1 cellular context compared by ENCODE assay signal in genomic region chr6:12484519-12484918, GRCh38.
TF ChIP-seq lines count a peak whose summit lies in the region.

No MANE protein-coding gene starts in this region.

TF ChIP-seq in GM23338, 12 proteins besides CTCF, POLR2A, EP300 and RAD21 (continued from another document):
- TF ChIP-seq, protein P1, sequence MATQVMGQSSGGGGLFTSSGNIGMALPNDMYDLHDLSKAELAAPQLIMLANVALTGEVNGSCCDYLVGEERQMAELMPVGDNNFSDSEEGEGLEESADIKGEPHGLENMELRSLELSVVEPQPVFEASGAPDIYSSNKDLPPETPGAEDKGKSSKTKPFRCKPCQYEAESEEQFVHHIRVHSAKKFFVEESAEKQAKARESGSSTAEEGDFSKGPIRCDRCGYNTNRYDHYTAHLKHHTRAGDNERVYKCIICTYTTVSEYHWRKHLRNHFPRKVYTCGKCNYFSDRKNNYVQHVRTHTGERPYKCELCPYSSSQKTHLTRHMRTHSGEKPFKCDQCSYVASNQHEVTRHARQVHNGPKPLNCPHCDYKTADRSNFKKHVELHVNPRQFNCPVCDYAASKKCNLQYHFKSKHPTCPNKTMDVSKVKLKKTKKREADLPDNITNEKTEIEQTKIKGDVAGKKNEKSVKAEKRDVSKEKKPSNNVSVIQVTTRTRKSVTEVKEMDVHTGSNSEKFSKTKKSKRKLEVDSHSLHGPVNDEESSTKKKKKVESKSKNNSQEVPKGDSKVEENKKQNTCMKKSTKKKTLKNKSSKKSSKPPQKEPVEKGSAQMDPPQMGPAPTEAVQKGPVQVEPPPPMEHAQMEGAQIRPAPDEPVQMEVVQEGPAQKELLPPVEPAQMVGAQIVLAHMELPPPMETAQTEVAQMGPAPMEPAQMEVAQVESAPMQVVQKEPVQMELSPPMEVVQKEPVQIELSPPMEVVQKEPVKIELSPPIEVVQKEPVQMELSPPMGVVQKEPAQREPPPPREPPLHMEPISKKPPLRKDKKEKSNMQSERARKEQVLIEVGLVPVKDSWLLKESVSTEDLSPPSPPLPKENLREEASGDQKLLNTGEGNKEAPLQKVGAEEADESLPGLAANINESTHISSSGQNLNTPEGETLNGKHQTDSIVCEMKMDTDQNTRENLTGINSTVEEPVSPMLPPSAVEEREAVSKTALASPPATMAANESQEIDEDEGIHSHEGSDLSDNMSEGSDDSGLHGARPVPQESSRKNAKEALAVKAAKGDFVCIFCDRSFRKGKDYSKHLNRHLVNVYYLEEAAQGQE (IDR thresholded peaks at IDR 0.05; ENCODE audit: unreplicated experiment): no peak
- no peak for TF ChIP-seq POLR2AphosphoS5 (IDR thresholded peaks at IDR 0.05; ENCODE audit: low read depth)
- no peak for TF ChIP-seq CREB1 (CRISPR knock-in tag; IDR thresholded peaks at IDR 0.05; ENCODE audit: low read depth)
